Comparison of ENCODE assay signal across 21 cellular contexts in the genomic region with DNA sequence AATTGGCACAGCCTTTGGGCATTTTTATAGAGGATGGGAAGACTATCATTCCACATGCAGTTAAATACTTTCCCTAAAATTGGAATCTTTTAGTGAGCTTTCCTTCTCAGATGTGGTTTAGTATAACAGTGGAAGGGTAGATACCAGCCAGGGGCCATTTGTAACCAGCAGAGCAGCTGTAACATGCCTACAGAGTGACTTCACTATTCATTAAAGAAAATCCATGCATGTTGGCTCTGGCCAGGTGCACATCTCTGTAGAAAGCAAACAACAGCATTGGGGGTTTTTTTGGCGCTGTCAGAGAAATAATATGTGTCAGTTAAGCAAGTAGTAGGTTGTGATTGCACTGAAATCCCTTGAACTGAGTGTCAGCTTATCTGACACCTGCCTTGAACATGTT.
"Had no signal": no experiment of that assay in that cellular context is flagged by ENCODE, and none has a peak within 500 bp of the region (broad histone marks: within the 10 kb centered on the region; RNA-seq: fewer than 3 reads in every experiment).

No MANE protein-coding gene starts in this region.

- H3K4me3 ChIP-seq: MG63 had no signal

- DNase-seq: activated CD4-positive, alpha-beta T cell treated with anti-CD3 and anti-CD28 coated beads for 48 hours; activated CD4-positive, alpha-beta T cell treated with anti-CD3 and anti-CD28 coated beads, Interleukin-2, amount 50 U/mL, for 4 hours; activated CD4-positive, CD25-positive, alpha-beta regulatory T cell treated with anti-CD3 and anti-CD28 coated beads, Interleukin-2, amount 50 U/mL, for 72 hours; activated CD8-positive, alpha-beta memory T cell treated with anti-CD3 and anti-CD28 coated beads, Interleukin-2, amount 50 U/mL, for 48 hours; activated CD8-positive, alpha-beta T cell treated with anti-CD3 and anti-CD28 coated beads, Interleukin-2, amount 10 ng/mL, durations not matched to agents 7 days and 5 days; activated naive CD4-positive, alpha-beta T cell treated with anti-CD3 and anti-CD28 coated beads for 36 hours; activated T-cell treated with anti-CD3 and anti-CD28 coated beads, Interleukin-2, amount 50 U/mL, for 1 hour; amygdala; MG63; MV-4-11; NCI-H1092 treated with DMSO at 0.1 percent for 48 hours; NCI-H1417 treated with DMSO at 0.1 percent for 48 hours; NCI-H1694 treated with DMSO at 0.1 percent for 48 hours; NCI-H2029 treated with DMSO at 0.1 percent for 48 hours; NCI-H345; NCI-H510A treated with DMSO at 0.1 percent for 48 hours; NCI-H69; OCI-M1; RPMI8226; T-helper 17 cell; T-helper 9 cell had no signal

- H3K27me3 ChIP-seq: MG63 had no signal

- H3K9me3 ChIP-seq: MG63 had no signal

- H3K36me3 ChIP-seq: MG63 had no signal
